In the genomic region with DNA sequence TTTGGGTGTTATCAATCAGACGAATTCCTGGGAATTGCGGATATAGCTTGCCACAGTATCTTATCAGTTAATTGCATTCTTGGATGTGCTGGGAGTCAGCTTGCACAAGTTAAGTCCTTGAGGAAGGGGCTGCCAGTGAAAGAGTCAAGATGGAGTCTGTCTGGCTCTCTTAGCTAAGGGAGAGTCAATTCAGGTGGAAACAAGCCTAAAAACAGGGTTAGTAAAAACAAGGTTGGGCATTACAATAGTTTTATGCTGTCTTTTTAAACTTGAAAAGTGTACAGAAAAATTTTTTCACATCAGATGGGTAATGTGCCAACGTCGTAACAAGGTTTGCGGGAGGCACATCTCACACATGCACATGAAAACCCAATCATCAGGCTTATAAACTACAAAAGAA, we compare ENCODE assay signal across 1 cellular context.
TF ChIP-seq lines count a peak whose summit lies in the region.
"Not testable (repeated sequence)": the region's sequence is repeated elsewhere in the genome, so short reads cannot be mapped to it uniquely, and the experiment has no call there.

No MANE protein-coding gene starts in this region.

TF ChIP-seq in K562, 482 proteins besides CTCF, POLR2A, EP300 and RAD21:
- TF ChIP-seq, protein P1, sequence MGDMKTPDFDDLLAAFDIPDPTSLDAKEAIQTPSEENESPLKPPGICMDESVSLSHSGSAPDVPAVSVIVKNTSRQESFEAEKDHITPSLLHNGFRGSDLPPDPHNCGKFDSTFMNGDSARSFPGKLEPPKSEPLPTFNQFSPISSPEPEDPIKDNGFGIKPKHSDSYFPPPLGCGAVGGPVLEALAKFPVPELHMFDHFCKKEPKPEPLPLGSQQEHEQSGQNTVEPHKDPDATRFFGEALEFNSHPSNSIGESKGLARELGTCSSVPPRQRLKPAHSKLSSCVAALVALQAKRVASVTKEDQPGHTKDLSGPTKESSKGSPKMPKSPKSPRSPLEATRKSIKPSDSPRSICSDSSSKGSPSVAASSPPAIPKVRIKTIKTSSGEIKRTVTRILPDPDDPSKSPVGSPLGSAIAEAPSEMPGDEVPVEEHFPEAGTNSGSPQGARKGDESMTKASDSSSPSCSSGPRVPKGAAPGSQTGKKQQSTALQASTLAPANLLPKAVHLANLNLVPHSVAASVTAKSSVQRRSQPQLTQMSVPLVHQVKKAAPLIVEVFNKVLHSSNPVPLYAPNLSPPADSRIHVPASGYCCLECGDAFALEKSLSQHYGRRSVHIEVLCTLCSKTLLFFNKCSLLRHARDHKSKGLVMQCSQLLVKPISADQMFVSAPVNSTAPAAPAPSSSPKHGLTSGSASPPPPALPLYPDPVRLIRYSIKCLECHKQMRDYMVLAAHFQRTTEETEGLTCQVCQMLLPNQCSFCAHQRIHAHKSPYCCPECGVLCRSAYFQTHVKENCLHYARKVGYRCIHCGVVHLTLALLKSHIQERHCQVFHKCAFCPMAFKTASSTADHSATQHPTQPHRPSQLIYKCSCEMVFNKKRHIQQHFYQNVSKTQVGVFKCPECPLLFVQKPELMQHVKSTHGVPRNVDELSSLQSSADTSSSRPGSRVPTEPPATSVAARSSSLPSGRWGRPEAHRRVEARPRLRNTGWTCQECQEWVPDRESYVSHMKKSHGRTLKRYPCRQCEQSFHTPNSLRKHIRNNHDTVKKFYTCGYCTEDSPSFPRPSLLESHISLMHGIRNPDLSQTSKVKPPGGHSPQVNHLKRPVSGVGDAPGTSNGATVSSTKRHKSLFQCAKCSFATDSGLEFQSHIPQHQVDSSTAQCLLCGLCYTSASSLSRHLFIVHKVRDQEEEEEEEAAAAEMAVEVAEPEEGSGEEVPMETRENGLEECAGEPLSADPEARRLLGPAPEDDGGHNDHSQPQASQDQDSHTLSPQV (IDR thresholded peaks at IDR 0.05), result peak; percentile 59
- TF ChIP-seq NR4A1 (CRISPR knock-in tag; IDR thresholded peaks at IDR 0.05), result not testable (repeated sequence)
- peak; percentile 68 for TF ChIP-seq NR4A1 (tag; IDR thresholded peaks at IDR 0.05)
- TF ChIP-seq ZNF311 (CRISPR knock-in tag; IDR thresholded peaks at IDR 0.05), result peak; percentile 79; the same call in 1 of the 2 replicates
